In genomic region chr3:16448691-16449090, GRCh38 we compare ENCODE assay signal across 8 cellular contexts.
DNase-seq lines count a peak whose midpoint lies in the region; ATAC-seq, FAIRE-seq and TF ChIP-seq lines count a peak whose summit lies in the region.
"Had no signal": no experiment of that assay in that cellular context is flagged by ENCODE, and none has a peak within 500 bp of the region (broad histone marks: within the 10 kb centered on the region; RNA-seq: fewer than 3 reads in every experiment).

No MANE protein-coding gene starts in this region.

- ATAC-seq in pancreas (peak in 3 of 4 donors; percentile 31 to 54 (median 37)), GM18870 (IDR thresholded peaks at IDR 0.05; ENCODE audit: unreplicated experiment) (no peak)
- ATAC-seq: naive thymus-derived CD4-positive, alpha-beta T cell had no signal

- DNase-seq in H7: peak; percentile 17
- DNase-seq in RPMI7951 (ENCODE audit: low read depth): peak; percentile 93
- DNase-seq in fibroblast of peridontal ligament (ENCODE audit: extremely low read depth): peak; percentile 96
- peak in 2 of 6 donors; percentile 13 to 23 for DNase-seq in pancreas
- DNase-seq in NCI-H2196 treated with DMSO at 0.1 percent for 48 hours (lab: John Stamatoyannopoulos, UW; ENCODE audit: unreplicated experiment): no peak
- DNase-seq in putamen (ENCODE audit: low spot score): no peak

- no peaks in the 10 kb centered on the region for H3K9me3 ChIP-seq in pancreas

- no peak for FAIRE-seq in pancreas (lab: Jason Lieb, UNC)

- no peak for TF ChIP-seq CTCF in pancreas (IDR thresholded peaks at IDR 0.05)

- 63 to 68% methylated on average over 6 of the region's 6 CpGs for WGBS in pancreas, 2 donors

- H3K4me3 ChIP-seq in H7 (ENCODE audit: insufficient read depth, low read depth, low read length) (no peak overlapping the region), pancreas (no peak overlapping the region)

- H3K27me3 ChIP-seq in H7 (ENCODE audit: control insufficient read depth, insufficient read depth, low read length) (no peaks in the 10 kb centered on the region), pancreas (no peaks in the 10 kb centered on the region)

- H3K27ac ChIP-seq in pancreas: no peak overlapping the region

- no peaks in the 10 kb centered on the region for H3K4me1 ChIP-seq in pancreas

- H3K36me3 ChIP-seq in H7 (replicated peaks; ENCODE audit: control insufficient read depth, insufficient read depth, low read length): no peaks in the 10 kb centered on the region
- no peaks in the 10 kb centered on the region for H3K36me3 ChIP-seq in pancreas

- intact Hi-C loops in pancreas (cut with DNase I): no loop called here

Comparison
In these comparisons a context has a peak if more than half of its experiments do, and no peak if none do; other contexts are left out.
1. DNase-seq: peak in H7 (single experiment), RPMI7951 (single experiment) and fibroblast of peridontal ligament (single experiment); none in NCI-H2196 treated with DMSO at 0.1 percent for 48 hours (single experiment) and putamen (single experiment).